ENCODE assay signal across 8 cellular contexts in the genomic region with DNA sequence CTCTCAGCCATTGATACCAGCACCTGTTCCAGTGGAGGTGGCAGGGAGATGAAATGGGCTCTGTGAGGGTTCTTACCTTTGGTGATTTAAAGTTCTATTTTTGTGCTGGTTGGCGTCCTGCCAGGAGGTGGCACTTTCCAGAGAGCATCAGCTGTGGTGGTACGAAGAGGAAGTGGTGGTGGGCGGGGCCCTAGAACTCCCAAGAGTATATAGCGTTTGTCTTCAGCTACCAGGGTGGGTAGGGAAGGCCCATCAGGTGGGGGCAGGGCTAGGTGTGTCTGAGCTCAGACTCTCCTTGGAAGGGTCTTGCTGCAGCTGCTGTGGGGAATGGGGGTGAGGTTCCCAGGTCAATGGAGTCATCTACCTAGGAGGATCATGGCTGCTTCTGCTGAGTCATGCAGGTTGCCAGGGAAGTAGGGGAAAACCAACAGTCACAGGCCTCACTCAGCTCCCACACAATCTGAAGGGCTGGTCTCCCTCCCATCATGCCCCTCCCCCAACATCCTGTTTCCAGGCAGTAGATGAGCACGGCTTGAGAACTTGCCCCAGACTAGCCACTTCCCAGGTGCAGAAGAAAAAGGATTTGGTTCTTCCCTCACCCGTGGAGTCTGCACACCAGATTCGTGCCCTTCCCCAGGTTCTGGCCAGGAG. TPM values are rescaled to one million over a fixed set of nuclear protein-coding genes. Genes with fewer than 3 reads are reported as not detected.
DNase-seq lines count a peak whose midpoint lies in the region; ATAC-seq and TF ChIP-seq lines count a peak whose summit lies in the region.

No MANE protein-coding gene starts in this region.

- in situ Hi-C loops in G401 (cut with HindIII; ENCODE audit: low sequenced_read_pairs): no loop called here

- peak overlapping the region; percentile 21 to 91 (median 54) for H3K4me3 Mint-ChIP-seq in IgD-negative memory B cell
- H3K4me3 Mint-ChIP-seq in natural killer cell: no peak overlapping the region

- H3K36me3 Mint-ChIP-seq in IgD-negative memory B cell (peaks cover 7% of the 10 kb centered on the region), natural killer cell (no peaks in the 10 kb centered on the region)

- peaks cover 0 to 14% (median 2%) of the 10 kb centered on the region in 3 donors for H3K9me3 Mint-ChIP-seq in IgD-negative memory B cell
- peaks cover 0 to 2% of the 10 kb centered on the region in 2 donors for H3K9me3 Mint-ChIP-seq in natural killer cell

- peak overlapping the region; percentile 81 to 96 (median 86) for H3K27ac Mint-ChIP-seq in IgD-negative memory B cell
- peak overlapping the region in 1 of 2 donors; percentile 77 for H3K27ac Mint-ChIP-seq in natural killer cell

- no peak for TF ChIP-seq CTCF in natural killer cell (IDR thresholded peaks at IDR 0.05)

- peak in 2 of 3 donors; percentile 29 to 36 for ATAC-seq in natural killer cell
- ATAC-seq in HG02884 (IDR thresholded peaks at IDR 0.05; ENCODE audit: unreplicated experiment): no peak

- H3K27me3 Mint-ChIP-seq in IgD-negative memory B cell (no peaks in the 10 kb centered on the region), natural killer cell (ENCODE audit: low read depth in 2 of 2) (peaks cover 0 to 9% of the 10 kb centered on the region in 2 donors)

- H3K4me1 Mint-ChIP-seq in IgD-negative memory B cell (peaks cover 44 to 67% (median 54%) of the 10 kb centered on the region in 3 donors), natural killer cell (peaks cover 22 to 23% of the 10 kb centered on the region in 2 donors)

- DNase-seq in GDM1 (lab: John Stamatoyannopoulos, UW) (peak; percentile 12), activated T-cell treated with anti-CD3 and anti-CD28 coated beads for 1 hour (ENCODE audit: low read depth) (peak; percentile 16), natural killer cell (peak; percentile 28), NCI-H128 (lab: John Stamatoyannopoulos, UW; ENCODE audit: unreplicated experiment) (no peak), NCI-H187 treated with DMSO at 0.1 percent for 48 hours (lab: John Stamatoyannopoulos, UW) (no peak), G401 (ENCODE audit: low spot score) (no peak)

- intact Hi-C loops in natural killer cell (cut with micrococcal nuclease): no loop called here

RNA-seq across cellular contexts. Expression of gene MOXD1, which starts 46.6 kb away (rescaled TPM):
- polyA plus RNA-seq in IgD-negative memory B cell: 9.0 TPM
- not detected for total RNA-seq in natural killer cell
- total RNA-seq in G401 (2014; rRNA removed; shearing (Covaris generic)): not detected in 2 replicates

Comparison
In these comparisons a context has a peak if more than half of its experiments do, and no peak if none do; other contexts are left out.
1. DNase-seq: peak in GDM1 (single experiment), activated T-cell treated with anti-CD3 and anti-CD28 coated beads for 1 hour (single experiment) and natural killer cell (single experiment); none in NCI-H128 (single experiment), NCI-H187 treated with DMSO at 0.1 percent for 48 hours (single experiment) and G401 (single experiment).